ENCODE assay signal across 15 cellular contexts in the genomic region with DNA sequence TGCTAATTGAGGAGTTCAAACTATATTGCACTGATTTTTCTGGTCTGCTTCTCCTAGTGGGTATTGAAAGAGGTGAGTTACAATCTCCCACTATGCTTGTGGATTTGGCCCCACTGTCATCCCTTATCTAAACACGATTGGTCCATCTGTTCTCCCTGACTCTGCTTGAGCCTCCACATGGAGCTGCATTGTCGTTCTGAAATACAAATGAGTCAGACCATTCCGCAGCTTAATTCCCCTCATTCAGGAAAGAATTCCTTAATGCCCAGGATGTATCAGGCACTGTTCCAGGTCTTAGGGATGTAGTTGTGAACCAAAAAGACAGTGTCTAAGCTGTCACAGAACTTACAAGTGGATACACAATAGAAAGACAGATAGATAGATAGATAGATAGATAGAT.
"Had no signal": no experiment of that assay in that cellular context is flagged by ENCODE, and none has a peak within 500 bp of the region (broad histone marks: within the 10 kb centered on the region; RNA-seq: fewer than 3 reads in every experiment).

No MANE protein-coding gene starts in this region.

- DNase-seq: effector CD4-positive, alpha-beta T cell; head of caudate nucleus; hippocampal formation; kidney glomerular epithelial cell; mesendoderm; naive B cell; psoas muscle; retina; stimulated activated naive CD4-positive, alpha-beta T cell treated with Interleukin-2 at 50 U/mL for 16 hours; trophoblast cell had no signal

- H3K4me3 Mint-ChIP-seq: naive B cell, nephron had no signal

- H3K27ac ChIP-seq: coronary artery, parathyroid adenoma, psoas muscle, skin epidermis had no signal

- H3K79me2 ChIP-seq: parathyroid adenoma had no signal

- ATAC-seq: psoas muscle, sciatic nerve had no signal

- H3K9me3 ChIP-seq: psoas muscle had no signal

- H3K9ac ChIP-seq: parathyroid adenoma had no signal

- H3K27ac Mint-ChIP-seq: naive B cell, nephron had no signal

- H3K4me1 ChIP-seq: parathyroid adenoma had no signal

- H3K4me3 ChIP-seq: coronary artery, psoas muscle, skin epidermis had no signal

- H2AFZ ChIP-seq: parathyroid adenoma had no signal
